In the genomic region with DNA sequence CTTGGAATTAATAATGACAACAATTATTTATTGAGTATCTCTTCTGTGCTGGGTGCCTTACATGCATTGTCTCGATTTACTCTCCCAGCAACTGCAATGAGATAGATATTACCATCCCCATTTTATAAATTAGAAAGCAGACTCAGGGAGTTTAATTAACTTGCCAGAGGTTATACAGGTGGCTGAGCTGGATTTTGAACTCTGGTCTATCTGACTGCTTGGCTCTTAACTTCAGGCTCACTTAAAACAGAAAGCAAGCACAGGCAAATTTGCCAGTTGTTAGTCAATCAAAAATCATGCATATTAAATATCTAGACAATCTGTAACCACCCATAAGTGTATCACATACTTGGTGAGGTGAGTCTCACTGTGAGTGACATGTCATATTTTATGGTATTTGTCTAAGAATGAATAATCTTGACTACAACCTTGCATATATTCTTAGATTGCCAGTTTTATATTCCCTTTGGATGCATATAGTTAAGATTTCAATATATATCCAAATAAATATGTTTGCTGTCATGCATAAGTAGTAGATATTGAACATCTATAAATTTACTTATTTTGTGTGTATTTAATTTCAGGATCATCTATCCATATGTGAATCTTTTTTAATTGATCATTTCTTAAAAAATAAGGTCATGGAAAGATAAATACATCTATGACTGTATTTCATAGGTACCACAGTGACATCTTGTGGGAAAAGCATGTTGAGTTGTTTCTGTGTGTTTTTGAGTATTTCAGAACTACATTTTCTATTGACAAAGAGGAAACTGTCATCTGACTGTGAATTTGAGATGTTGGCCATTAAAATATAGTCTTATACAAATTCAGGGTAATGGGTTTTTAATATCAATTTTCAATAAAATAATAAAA, we compare ENCODE assay signal across 9 cellular contexts.
DNase-seq lines count a peak whose midpoint lies in the region; ATAC-seq, FAIRE-seq and TF ChIP-seq lines count a peak whose summit lies in the region.
"Had no signal": no experiment of that assay in that cellular context is flagged by ENCODE, and none has a peak within 500 bp of the region (broad histone marks: within the 10 kb centered on the region; RNA-seq: fewer than 3 reads in every experiment).

No MANE protein-coding gene starts in this region.

- DNase-seq in GM12892 (ENCODE audit: insufficient read length), result no peak
- peak; percentile 74 for DNase-seq in NCI-H2171 treated with DMSO at 0.1 percent for 48 hours (lab: John Stamatoyannopoulos, UW)
- DNase-seq in dermis blood vessel endothelial cell, result peak; percentile 69
- no peak for DNase-seq in nephron progenitor cell
- no peak for DNase-seq in activated naive CD4-positive, alpha-beta T cell treated with anti-CD3 and anti-CD28 coated beads for 36 hours
- no peak for DNase-seq in mucosa of gallbladder (ENCODE audit: low spot score)
- DNase-seq: posterior cingulate gyrus had no signal

- no peaks in the 10 kb centered on the region for H3K9me3 Mint-ChIP-seq in nephron progenitor cell
- no peaks in the 10 kb centered on the region for H3K9me3 Mint-ChIP-seq in activated naive CD4-positive, alpha-beta T cell treated with anti-CD3 and anti-CD28 coated beads for 36 hours

- CTCF ChIA-PET in activated naive CD4-positive, alpha-beta T cell treated with anti-CD3 and anti-CD28 coated beads for 36 hours (lab: Charles Lee), result no interaction called here

- H3K4me1 Mint-ChIP-seq in nephron progenitor cell, result no peaks in the 10 kb centered on the region
- no peaks in the 10 kb centered on the region for H3K4me1 Mint-ChIP-seq in activated naive CD4-positive, alpha-beta T cell treated with anti-CD3 and anti-CD28 coated beads for 36 hours (ENCODE audit: low read depth)

- peak; percentile 21 for FAIRE-seq in GM12892 (lab: Jason Lieb, UNC)

- H3K36me3 Mint-ChIP-seq in nephron progenitor cell (ENCODE audit: low read depth), result no peaks in the 10 kb centered on the region
- no peaks in the 10 kb centered on the region for H3K36me3 Mint-ChIP-seq in activated naive CD4-positive, alpha-beta T cell treated with anti-CD3 and anti-CD28 coated beads for 36 hours (ENCODE audit: low read depth)

- TF ChIP-seq POLR2A in GM12892 (IDR thresholded peaks at IDR 0.05; ENCODE audit: low read depth, low read length), result no peak

- ATAC-seq in GM19395 (IDR thresholded peaks at IDR 0.05; ENCODE audit: unreplicated experiment) (no peak), GM21367 (IDR thresholded peaks at IDR 0.05; ENCODE audit: unreplicated experiment) (no peak)

- no peak overlapping the region for H3K27ac Mint-ChIP-seq in nephron progenitor cell
- H3K27ac Mint-ChIP-seq in activated naive CD4-positive, alpha-beta T cell treated with anti-CD3 and anti-CD28 coated beads for 36 hours, result no peak overlapping the region

- H3K27me3 Mint-ChIP-seq in nephron progenitor cell (ENCODE audit: low read depth, poor library complexity), result peaks cover 6% of the 10 kb centered on the region
- H3K27me3 Mint-ChIP-seq in activated naive CD4-positive, alpha-beta T cell treated with anti-CD3 and anti-CD28 coated beads for 36 hours (ENCODE audit: low read depth), result no peaks in the 10 kb centered on the region

- TF ChIP-seq CTCF in nephron progenitor cell (IDR thresholded peaks at IDR 0.05), result peak; percentile 22

- no peak overlapping the region for H3K4me3 Mint-ChIP-seq in nephron progenitor cell
- H3K4me3 Mint-ChIP-seq in activated naive CD4-positive, alpha-beta T cell treated with anti-CD3 and anti-CD28 coated beads for 36 hours, result no peak overlapping the region

- intact Hi-C loops in activated naive CD4-positive, alpha-beta T cell treated with anti-CD3 and anti-CD28 coated beads for 36 hours (cut with micrococcal nuclease), result loop anchor here (5.0 kb wide), 1 partner anchor 862 kb away; no protein-coding TSS in a partner anchor

Comparison
In these comparisons a context has a peak if more than half of its experiments do, and no peak if none do; other contexts are left out.
1. DNase-seq: peak in NCI-H2171 treated with DMSO at 0.1 percent for 48 hours (single experiment) and dermis blood vessel endothelial cell (single experiment); none in GM12892 (single experiment), nephron progenitor cell (single experiment), activated naive CD4-positive, alpha-beta T cell treated with anti-CD3 and anti-CD28 coated beads for 36 hours (single experiment) and mucosa of gallbladder (single experiment).